13 cellular contexts compared by ENCODE assay signal in genomic region chr3:160331127-160331937, GRCh38.
DNase-seq lines count a peak whose midpoint lies in the region; ATAC-seq and TF ChIP-seq lines count a peak whose summit lies in the region.
"Had no signal": no experiment of that assay in that cellular context is flagged by ENCODE, and none has a peak within 500 bp of the region (broad histone marks: within the 10 kb centered on the region; RNA-seq: fewer than 3 reads in every experiment).

No MANE protein-coding gene starts in this region.

- H3K27me3 Mint-ChIP-seq in MCF 10A (ENCODE audit: insufficient read depth, unreplicated experiment) = no peaks in the 10 kb centered on the region
- H3K27me3 Mint-ChIP-seq in activated T-cell treated with anti-CD3 and anti-CD28 coated beads, Interleukin-2, amount 50 U/mL, for 24 hours = no peaks in the 10 kb centered on the region
- H3K27me3 Mint-ChIP-seq: natural killer cell treated with Interleukin-12 subunit alpha and Interleukin-12 subunit beta and Interleukin-15 and Interleukin-18, amount 100 ng/mL, for 72 hours had no signal

- H3K36me3 ChIP-seq in breast epithelium = no peaks in the 10 kb centered on the region

- H3K36me3 Mint-ChIP-seq in MCF 10A (ENCODE audit: insufficient read depth, unreplicated experiment) = no peaks in the 10 kb centered on the region
- peaks cover 7% of the 10 kb centered on the region for H3K36me3 Mint-ChIP-seq in activated T-cell treated with anti-CD3 and anti-CD28 coated beads, Interleukin-2, amount 50 U/mL, for 24 hours (ENCODE audit: low read depth)
- H3K36me3 Mint-ChIP-seq: natural killer cell treated with Interleukin-12 subunit alpha and Interleukin-12 subunit beta and Interleukin-15 and Interleukin-18, amount 100 ng/mL, for 72 hours had no signal

- POLR2A ChIA-PET in MCF 10A (lab: Yijun Ruan, JAX) = no interaction called here

- H3K4me3 Mint-ChIP-seq in MCF 10A (ENCODE audit: unreplicated experiment) = no peak overlapping the region
- no peak overlapping the region for H3K4me3 Mint-ChIP-seq in activated T-cell treated with anti-CD3 and anti-CD28 coated beads, Interleukin-2, amount 50 U/mL, for 24 hours
- H3K4me3 Mint-ChIP-seq: natural killer cell treated with Interleukin-12 subunit alpha and Interleukin-12 subunit beta and Interleukin-15 and Interleukin-18, amount 100 ng/mL, for 72 hours had no signal

- no peaks in the 10 kb centered on the region for H3K4me1 ChIP-seq in breast epithelium

- H3K9me3 ChIP-seq in breast epithelium = no peaks in the 10 kb centered on the region

- intact Hi-C loops in MCF 10A (cut with micrococcal nuclease) = no loop called here
- intact Hi-C loops in breast epithelium (cut with DNase I; ENCODE audit: low total_unique reads) = no loop called here

- TSS peak; percentile 99 for BruUV-seq in MCF 10A (replicated peaks; lab: Mats Ljungman, UMichigan)

- peak; percentile 87 for ATAC-seq in SK-N-SH treated with all-trans-retinoic acid at 6 μM for 48 hours
- ATAC-seq in GM21717 (IDR thresholded peaks at IDR 0.05; ENCODE audit: unreplicated experiment) = no peak
- no peak for ATAC-seq in GM18858 (IDR thresholded peaks at IDR 0.05; ENCODE audit: unreplicated experiment)
- ATAC-seq: natural killer cell treated with Interleukin-12 subunit alpha and Interleukin-12 subunit beta and Interleukin-15 and Interleukin-18, amount 100 ng/mL, for 72 hours had no signal

- CTCF ChIA-PET in MCF 10A (lab: Yijun Ruan, JAX) = interaction anchor here (0.6 to 1.0 kb wide), 3 partner anchors 299 to 503 kb away, joined by 3 to 5 read pairs (median 4); no protein-coding TSS in a partner anchor

- H3K4me3 ChIP-seq in breast epithelium (no peak overlapping the region), foreskin fibroblast (ENCODE audit: low read depth in 1 of 2, low read length in 2 of 2) (no peak overlapping the region)

- H3K4me1 Mint-ChIP-seq in MCF 10A (ENCODE audit: insufficient read depth, unreplicated experiment) = peaks cover 25% of the 10 kb centered on the region
- no peaks in the 10 kb centered on the region for H3K4me1 Mint-ChIP-seq in activated T-cell treated with anti-CD3 and anti-CD28 coated beads, Interleukin-2, amount 50 U/mL, for 24 hours (ENCODE audit: low read depth)

- H3K27me3 ChIP-seq in breast epithelium = no peaks in the 10 kb centered on the region

- TF ChIP-seq CTCF in MCF 10A (IDR thresholded peaks at IDR 0.05; ENCODE audit: unreplicated experiment) = no peak
- TF ChIP-seq CTCF in breast epithelium (IDR thresholded peaks at IDR 0.05) = no peak
- no peak for TF ChIP-seq CTCF in foreskin fibroblast (IDR thresholded peaks at IDR 0.05; ENCODE audit: low read depth, low read length)

- DNase-seq in MCF 10A (ENCODE audit: unreplicated experiment) (peak; percentile 70), breast epithelium (ENCODE audit: low spot score in 2 of 2) (no peak), foreskin fibroblast (peak; percentile 73 to 93), COR-L47 (lab: John Stamatoyannopoulos, UW) (no peak)
- DNase-seq in activated T-cell treated with anti-CD3 and anti-CD28 coated beads, Interleukin-2, amount 50 U/mL, for 24 hours = no peak
- DNase-seq: activated CD4-positive, alpha-beta T cell treated with anti-CD3 and anti-CD28 coated beads, Interleukin-2, amount 50 U/mL, for 1 hour; AML-193; NCI-H1694 treated with DMSO at 0.1 percent for 48 hours; SHP77 had no signal

- no peak for TF ChIP-seq POLR2A in breast epithelium (IDR thresholded peaks at IDR 0.05)

- H3K27ac ChIP-seq in breast epithelium = no peak overlapping the region

- no peaks in the 10 kb centered on the region for H3K9me3 Mint-ChIP-seq in MCF 10A (ENCODE audit: unreplicated experiment)
- no peaks in the 10 kb centered on the region for H3K9me3 Mint-ChIP-seq in activated T-cell treated with anti-CD3 and anti-CD28 coated beads, Interleukin-2, amount 50 U/mL, for 24 hours

- H3K27ac Mint-ChIP-seq in MCF 10A (ENCODE audit: low read depth, unreplicated experiment) = peak overlapping the region; percentile 94
- H3K27ac Mint-ChIP-seq in activated T-cell treated with anti-CD3 and anti-CD28 coated beads, Interleukin-2, amount 50 U/mL, for 24 hours = no peak overlapping the region
- H3K27ac Mint-ChIP-seq: natural killer cell treated with Interleukin-12 subunit alpha and Interleukin-12 subunit beta and Interleukin-15 and Interleukin-18, amount 100 ng/mL, for 72 hours had no signal

TF ChIP-seq in SK-N-SH treated with all-trans-retinoic acid at 6 μM for 48 hours, 23 proteins besides CTCF, POLR2A, EP300 and RAD21:
- no peak for TF ChIP-seq CREB5 (CRISPR knock-in tag; IDR thresholded peaks at IDR 0.05; ENCODE audit: low read depth)
- TF ChIP-seq CSRNP3 (CRISPR knock-in tag; IDR thresholded peaks at IDR 0.05) = no peak
- no peak for TF ChIP-seq PATZ1 (CRISPR knock-in tag; IDR thresholded peaks at IDR 0.05; ENCODE audit: borderline replicate concordance)
- TF ChIP-seq RARB (CRISPR knock-in tag; IDR thresholded peaks at IDR 0.05) = no peak
- TF ChIP-seq ZNF70 (CRISPR knock-in tag; IDR thresholded peaks at IDR 0.05) = no peak
- TF ChIP-seq ARNTL (CRISPR knock-in tag; IDR thresholded peaks at IDR 0.05; ENCODE audit: borderline replicate concordance, low read depth) = no peak
- peak; percentile 55; the same call in 1 of the 2 replicates for TF ChIP-seq ZFP3 (CRISPR knock-in tag; IDR thresholded peaks at IDR 0.05)
- TF ChIP-seq ZNF565 (CRISPR knock-in tag; conservative IDR thresholded peaks at IDR 0.05; ENCODE audit: low read depth) = no peak
- TF ChIP-seq TCF4 (CRISPR knock-in tag; IDR thresholded peaks at IDR 0.05; ENCODE audit: borderline replicate concordance) = no peak
- TF ChIP-seq ZC3H10 (CRISPR knock-in tag; IDR thresholded peaks at IDR 0.05) = no peak
- no peak for TF ChIP-seq OSR1 (CRISPR knock-in tag; IDR thresholded peaks at IDR 0.05)
- TF ChIP-seq ESRRG (CRISPR knock-in tag; IDR thresholded peaks at IDR 0.05) = no peak
- no peak for TF ChIP-seq ZNF8 (CRISPR knock-in tag; IDR thresholded peaks at IDR 0.05)
- 0 out of 2 replicates have a peak, but pooled peaks have one; percentile 33 for TF ChIP-seq CSDC2 (CRISPR knock-in tag; IDR thresholded peaks at IDR 0.05)
- no peak for TF ChIP-seq SNAI2 (CRISPR knock-in tag; IDR thresholded peaks at IDR 0.05)
- TF ChIP-seq PPARA (CRISPR knock-in tag; IDR thresholded peaks at IDR 0.05; ENCODE audit: borderline replicate concordance) = no peak
- peak; percentile 72 for TF ChIP-seq ISL1 (CRISPR knock-in tag; IDR thresholded peaks at IDR 0.05)
- no peak for TF ChIP-seq GLIS3 (CRISPR knock-in tag; IDR thresholded peaks at IDR 0.05)
- no peak for TF ChIP-seq BACH2 (CRISPR knock-in tag; IDR thresholded peaks at IDR 0.05; ENCODE audit: borderline replicate concordance)

Comparison
In these comparisons a context has a peak if more than half of its experiments do, and no peak if none do; other contexts are left out.
1. DNase-seq: peak in MCF 10A (single experiment) and foreskin fibroblast (2 of 2); none in breast epithelium (0 of 2), COR-L47 (single experiment) and activated T-cell treated with anti-CD3 and anti-CD28 coated beads, Interleukin-2, amount 50 U/mL, for 24 hours (single experiment).